In the genomic region with DNA sequence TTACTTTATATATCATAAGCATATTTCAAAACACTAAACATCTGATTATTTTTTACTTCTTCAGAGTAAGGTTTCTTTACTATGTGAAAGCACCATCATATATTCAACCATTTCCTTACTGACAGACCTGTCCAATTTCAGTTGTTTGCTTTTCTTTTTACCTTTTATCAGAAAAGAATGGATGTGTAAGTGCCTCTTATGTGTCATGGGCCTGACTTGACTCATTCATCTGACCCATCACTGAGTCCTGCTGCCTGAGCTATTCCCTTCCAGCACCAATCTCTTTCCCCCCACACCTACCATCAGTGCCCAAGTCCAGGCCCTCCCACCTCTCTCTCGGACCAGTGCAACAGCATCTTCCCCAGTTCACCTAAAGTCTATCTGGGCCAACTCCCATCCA, we compare ENCODE assay signal across 37 cellular contexts.
"Had no signal": no experiment of that assay in that cellular context is flagged by ENCODE, and none has a peak within 500 bp of the region (broad histone marks: within the 10 kb centered on the region; RNA-seq: fewer than 3 reads in every experiment).

No MANE protein-coding gene starts in this region.

- DNase-seq: activated CD4-positive, alpha-beta memory T cell treated with anti-CD3 and anti-CD28 coated beads for 36 hours; activated CD4-positive, alpha-beta T cell treated with anti-CD3 and anti-CD28 coated beads for 1 hour; activated CD4-positive, alpha-beta T cell treated with anti-CD3 and anti-CD28 coated beads for 36 hours; activated CD4-positive, alpha-beta T cell treated with anti-CD3 and anti-CD28 coated beads for 48 hours; activated CD4-positive, alpha-beta T cell treated with anti-CD3 and anti-CD28 coated beads, Interleukin-2, amount 10 ng/mL, durations not matched to agents 7 days and 5 days; activated CD4-positive, CD25-positive, alpha-beta regulatory T cell; activated CD8-positive, alpha-beta memory T cell treated with anti-CD3 and anti-CD28 coated beads, Interleukin-2, amount 50 U/mL, for 4 hours; activated CD8-positive, alpha-beta T cell treated with anti-CD3 and anti-CD28 coated beads for 36 hours; activated effector memory CD4-positive, alpha-beta T cell treated with anti-CD3 and anti-CD28 coated beads, Interleukin-2, amount 50 U/mL, for 16 hours; activated gamma-delta T cell treated with Interleukin-2 at 50 U/mL for 16 hours; activated naive CD4-positive, alpha-beta T cell; activated naive CD4-positive, alpha-beta T cell treated with anti-CD3 and anti-CD28 coated beads for 36 hours; activated naive CD4-positive, alpha-beta T cell treated with anti-CD3 and anti-CD28 coated beads, Interleukin-2, amount 50 U/mL, for 16 hours; activated naive CD8-positive, alpha-beta T cell treated with anti-CD3 and anti-CD28 coated beads for 36 hours; activated T-cell treated with anti-CD3 and anti-CD28 coated beads for 4 hours; activated T-cell treated with anti-CD3 and anti-CD28 coated beads, Interleukin-2, amount 50 U/mL, for 1 hour; activated T-cell treated with anti-CD3 and anti-CD28 coated beads, Interleukin-2, amount 50 U/mL, for 4 hours; activated T-cell treated with anti-CD3 and anti-CD28 coated beads, Interleukin-2, amount 50 U/mL, for 72 hours; adrenal gland; amniotic stem cell; aorta; body of pancreas; brain microvascular endothelial cell; caudate nucleus; cerebellar nuclear complex; T-helper 1 cell; T-helper 2 cell; T-helper 9 cell; WERI-Rb-1 had no signal

- H3K4me1 ChIP-seq: adrenal gland, body of pancreas, breast epithelium had no signal

- FAIRE-seq: astrocyte, TTC549 had no signal

- H3K4me3 ChIP-seq: adrenal gland, body of pancreas, breast epithelium, cardiac muscle cell had no signal

- H3K9me3 ChIP-seq: adrenal gland, body of pancreas, breast epithelium had no signal

- H3K27ac ChIP-seq: adrenal gland, body of pancreas, brain microvascular endothelial cell, breast epithelium, cardiac muscle cell, WERI-Rb-1 had no signal

- H3K36me3 ChIP-seq: adrenal gland, brain microvascular endothelial cell, breast epithelium, cardiac muscle cell, WERI-Rb-1 had no signal

- ATAC-seq: activated CD4-positive, alpha-beta T cell treated with anti-CD3 and anti-CD28 coated beads for 36 hours; activated CD4-positive, CD25-positive, alpha-beta regulatory T cell treated with anti-CD3 and anti-CD28 coated beads, Interleukin-2, amount 50 U/mL, for 24 hours; activated CD8-positive, alpha-beta T cell treated with anti-CD3 and anti-CD28 coated beads for 36 hours; activated naive CD4-positive, alpha-beta T cell treated with anti-CD3 and anti-CD28 coated beads, Interleukin-2, amount 50 U/mL, for 72 hours; activated T-cell treated with anti-CD3 and anti-CD28 coated beads, Interleukin-2, amount 50 U/mL, for 4 hours; activated T-cell treated with anti-CD3 and anti-CD28 coated beads, Interleukin-2, amount 50 U/mL, for 72 hours; activated T-helper 17 cell treated with anti-CD3 and anti-CD28 coated beads, Interleukin-2, amount 50 U/mL, for 72 hours; body of pancreas; WTC11 had no signal

- H3K27me3 ChIP-seq: adrenal gland, body of pancreas, brain microvascular endothelial cell, breast epithelium, cardiac muscle cell had no signal
